Comparison of ENCODE assay signal across 9 cellular contexts in genomic region chr7:76054129-76055120, GRCh38. TPM values are rescaled to one million over a fixed set of nuclear protein-coding genes. Genes with fewer than 3 reads are reported as not detected.
DNase-seq lines count a peak whose midpoint lies in the region; ATAC-seq, FAIRE-seq and TF ChIP-seq lines count a peak whose summit lies in the region.
"Had no signal": no experiment of that assay in that cellular context is flagged by ENCODE, and none has a peak within 500 bp of the region (broad histone marks: within the 10 kb centered on the region; RNA-seq: fewer than 3 reads in every experiment).

No MANE protein-coding gene starts in this region.

- H3K79me1 ChIP-seq in H1 (ENCODE audit: low read depth, low read length) = peaks cover 8% of the 10 kb centered on the region

- H2BK5ac ChIP-seq in H1 (ENCODE audit: low read depth, low read length) = no peak overlapping the region

- no peak overlapping the region for H3K23ac ChIP-seq in H1 (ENCODE audit: insufficient read length)

- FAIRE-seq in GM12892 (lab: Jason Lieb, UNC) = no peak
- no peak for FAIRE-seq in H1 (lab: Jason Lieb, UNC)

- ATAC-seq in GM21390 (IDR thresholded peaks at IDR 0.05; ENCODE audit: unreplicated experiment) = no peak
- ATAC-seq in GM21825 (IDR thresholded peaks at IDR 0.05; ENCODE audit: unreplicated experiment) = no peak
- no peak for ATAC-seq in GM19023 (IDR thresholded peaks at IDR 0.05; ENCODE audit: unreplicated experiment)

- no peaks in the 10 kb centered on the region for H3K9me2 ChIP-seq in neural cell (ENCODE audit: insufficient read depth, low read length)

- H3K27ac ChIP-seq in H1 (ENCODE audit: low read depth, low read length) (peak overlapping the region; percentile 29; the same call in 1 of the 2 replicates), neural cell (ENCODE audit: low read length) (peak overlapping the region; percentile 77)

- no peak overlapping the region for H3K18ac ChIP-seq in H1 (ENCODE audit: extremely low read depth, low read length)

- CTCF ChIA-PET in H1 (lab: Charles Lee; ENCODE audit: partially characterized antibody) = interaction anchor here (0.7 to 3.6 kb wide), 8 partner anchors 15 to 127 kb away, joined by 3 to 15 read pairs (median 4); no protein-coding TSS in a partner anchor

- H3K36me3 ChIP-seq in H1 (ENCODE audit: control insufficient read depth in 2 of 4, insufficient read depth in 4 of 4, low read length in 3 of 4) = peaks cover 23 to 55% (median 35%) of the 10 kb centered on the region in 4 experiments
- no peaks in the 10 kb centered on the region for H3K36me3 ChIP-seq in neural cell (ENCODE audit: insufficient read depth, low read length)

- no peak overlapping the region for H2BK20ac ChIP-seq in H1 (ENCODE audit: low read length)

- no peak overlapping the region for H3K56ac ChIP-seq in H1 (replicated peaks; ENCODE audit: insufficient read length, low read depth, low read length)

- H3K4me2 ChIP-seq in H1 (ENCODE audit: insufficient read depth in 1 of 2, low read depth in 2 of 2, low read length in 2 of 2) (no peak overlapping the region), neural cell (ENCODE audit: low read length) (peak overlapping the region; percentile 27)

- H3K9me3 ChIP-seq in H1 (ENCODE audit: insufficient read depth in 2 of 2, low read depth in 1 of 2, low read length in 1 of 2) (no peaks in the 10 kb centered on the region), neural cell (ENCODE audit: low read length) (no peaks in the 10 kb centered on the region)

- H3K9ac ChIP-seq in H1 (replicated peaks in 1 of 4; ENCODE audit: extremely low read depth in 1 of 4, low read depth in 3 of 4, low read length in 3 of 4) (no peak overlapping the region; a peak in 1 of 7 replicates), neural cell (ENCODE audit: low read length) (peak overlapping the region; percentile 39)

- no peak overlapping the region for H2BK15ac ChIP-seq in H1 (ENCODE audit: low read length)

- TF ChIP-seq POLR2A in GM12892 (IDR thresholded peaks at IDR 0.05; ENCODE audit: low read depth, low read length) (peak; percentile 32; the same call in 1 of the 2 replicates), H1 (IDR thresholded peaks at IDR 0.05; ENCODE audit: control extremely low read depth in 1 of 2, low read depth in 2 of 2, low read length in 2 of 2) (no peak)

- H3K4ac ChIP-seq in H1 (replicated peaks; ENCODE audit: insufficient read length, low read depth, low read length) = no peak overlapping the region

- WGBS in H1 (ENCODE audit: extremely low coverage in 1 of 2, insufficient coverage in 1 of 2, insufficient read length in 1 of 2, insufficient replicate concordance in 2 of 2, low coverage in 1 of 2, low lambda C conversion rate in 2 of 2, missing lambda C conversion rate in 1 of 2), 2 experiments = 94% methylated on average over 18 of the region's 18 CpGs; no CpG with 5 or more reads in 1 of the 2 experiments

- DNase-seq in GM12892 (ENCODE audit: insufficient read length) (no peak), NCI-H2171 treated with DMSO at 0.1 percent for 48 hours (lab: John Stamatoyannopoulos, UW) (peak; percentile 81), H1 (ENCODE audit: low read depth in 1 of 2, low spot score in 2 of 2) (no peak)
- no peak for DNase-seq in activated CD4-positive, CD25-positive, alpha-beta regulatory T cell (lab: John Stamatoyannopoulos, UW)
- DNase-seq: NCI-H446 treated with DMSO at 0.1 percent for 48 hours had no signal

- peaks cover 0 to under 1% (median 0%) of the 10 kb centered on the region in 4 experiments; a peak in 4 of 7 replicates for H3K4me1 ChIP-seq in H1 (replicated peaks in 1 of 4; ENCODE audit: control insufficient read depth in 3 of 4, insufficient read depth in 4 of 4, low read length in 3 of 4)

- H4K8ac ChIP-seq in H1 (ENCODE audit: extremely low read depth, insufficient read depth, low read length) = no peak overlapping the region

- H3F3A ChIP-seq in neural cell (ENCODE audit: insufficient read depth, low read length, poor library complexity, severe bottlenecking) = no peaks in the 10 kb centered on the region

- H4K91ac ChIP-seq in H1 (replicated peaks; ENCODE audit: insufficient read length, low read length) = no peak overlapping the region

- H3K27me3 ChIP-seq in H1 (replicated peaks in 1 of 4; ENCODE audit: control insufficient read depth in 3 of 4, extremely low read depth in 1 of 4, insufficient read depth in 3 of 4, low read length in 3 of 4) (no peaks in the 10 kb centered on the region), neural cell (ENCODE audit: insufficient read depth, low read depth, low read length) (no peaks in the 10 kb centered on the region)

- H2AFZ ChIP-seq in H1 (ENCODE audit: low read length) = no peak overlapping the region
- no peak overlapping the region for H2AFZ ChIP-seq in neural cell (ENCODE audit: low read depth, low read length)

- H3K79me2 ChIP-seq in H1 (ENCODE audit: control insufficient read depth in 1 of 2, insufficient read depth in 2 of 2, low read length in 2 of 2) = peaks cover 7 to 65% of the 10 kb centered on the region in 2 experiments
- peaks cover 12% of the 10 kb centered on the region for H3K79me2 ChIP-seq in neural cell (replicated peaks; ENCODE audit: insufficient read depth, low read length)

- no peak overlapping the region for H2AK5ac ChIP-seq in H1 (ENCODE audit: low read depth, low read length)

- no peak overlapping the region for H3K14ac ChIP-seq in H1 (ENCODE audit: insufficient read length)

- TF ChIP-seq RAD21 in H1 (IDR thresholded peaks at IDR 0.05 in 1 of 2, conservative IDR thresholded peaks at IDR 0.05 in 1 of 2; ENCODE audit: low read depth in 2 of 2, low read length in 2 of 2) (no peak), neural cell (conservative IDR thresholded peaks at IDR 0.05) (peak; percentile 15)

- no peaks in the 10 kb centered on the region for H3K23me2 ChIP-seq in H1 (ENCODE audit: low read depth, low read length)

- no peak overlapping the region for H3K4me3 ChIP-seq in H1 (ENCODE audit: extremely low read depth in 1 of 4, insufficient read depth in 2 of 4, low read depth in 3 of 4, low read length in 4 of 4)
- H3K4me3 ChIP-seq in neural cell (ENCODE audit: low read length) = peak overlapping the region; percentile 50

- TF ChIP-seq EP300 in H1 (IDR thresholded peaks at IDR 0.05; ENCODE audit: borderline replicate concordance in 1 of 2, low read depth in 2 of 2, low read length in 2 of 2) = no peak
- TF ChIP-seq EP300 in neural cell (conservative IDR thresholded peaks at IDR 0.05; ENCODE audit: poor library complexity, severe bottlenecking) = peak; percentile 30

- H4K20me1 ChIP-seq in H1 (replicated peaks in 1 of 2; ENCODE audit: control insufficient read depth in 1 of 2, insufficient read depth in 2 of 2, low read length in 2 of 2) (peaks cover 13 to 22% of the 10 kb centered on the region in 2 experiments), neural cell (ENCODE audit: insufficient read depth) (no peaks in the 10 kb centered on the region)

- H2BK12ac ChIP-seq in H1 (ENCODE audit: low read depth, low read length) = no peak overlapping the region

- no peak overlapping the region for H4K5ac ChIP-seq in H1 (ENCODE audit: insufficient read length, low read depth, low read length)

- POLR2A ChIA-PET in H1 (lab: Charles Lee; ENCODE audit: partially characterized antibody) = interaction anchor here (1.1 to 15.6 kb wide), 5 partner anchors 9 to 237 kb away, joined by 3 to 127 read pairs (median 4); no protein-coding TSS in a partner anchor

- no peak overlapping the region for H2BK120ac ChIP-seq in H1 (replicated peaks; ENCODE audit: low read depth, low read length)

- TF ChIP-seq CTCF in H1 (IDR thresholded peaks at IDR 0.05; ENCODE audit: control extremely low read depth in 1 of 3, insufficient read depth in 1 of 3, low read depth in 1 of 3, low read length in 3 of 3) = no peak
- no peak for TF ChIP-seq CTCF in neural cell (IDR thresholded peaks at IDR 0.05; ENCODE audit: poor library complexity, severe bottlenecking)

TF ChIP-seq in H1, 55 proteins besides CTCF, POLR2A, EP300 and RAD21:
- TF ChIP-seq GABPA (IDR thresholded peaks at IDR 0.05; ENCODE audit: borderline replicate concordance, insufficient read depth, low read length) = no peak
- TF ChIP-seq CEBPB (IDR thresholded peaks at IDR 0.05; ENCODE audit: low read depth, low read length) = peak; percentile 79
- no peak for TF ChIP-seq MAFK (IDR thresholded peaks at IDR 0.05; ENCODE audit: low read depth, low read length)
- no peak for TF ChIP-seq CREB1 (IDR thresholded peaks at IDR 0.05)

TF ChIP-seq in neural cell, 6 proteins besides CTCF, POLR2A, EP300 and RAD21:
- TF ChIP-seq POLR2AphosphoS5 (IDR thresholded peaks at IDR 0.05) (peak; percentile 41), SMC3 (conservative IDR thresholded peaks at IDR 0.05; ENCODE audit: poor library complexity) (no peak), MXI1 (conservative IDR thresholded peaks at IDR 0.05; ENCODE audit: poor library complexity, severe bottlenecking) (peak; percentile 34), EZH2 (IDR thresholded peaks at IDR 0.05; ENCODE audit: borderline replicate concordance, insufficient read depth, low read length, poor library complexity, severe bottlenecking) (no peak)

RNA-seq across cellular contexts. Expression of gene MDH2, which starts 6.5 kb away (rescaled TPM):
- 126 TPM for polyA plus RNA-seq in GM12892 (2012; ENCODE audit: missing spikeins)
- 254 TPM in 2 replicates for total RNA-seq in H1 (2021; fragmentation: NEBNext Ultra II Directional; extraction: Animal tissue kit (Norgen Biotek cat#: 25700))
- 203 and 258 TPM in 2 replicates for polyA plus RNA-seq in H1 (2011; rRNA removed)
- polyA plus RNA-seq in H1 (2011; cell fraction: cytosol; rRNA removed) = 115 TPM
- polyA plus RNA-seq in H1 (2011; cell fraction: nucleus; rRNA removed) = 220 TPM
- 202 to 301 TPM (median 265 TPM) in 4 replicates for polyA plus RNA-seq in H1 (2012, experiment 1 of 2)
- polyA plus RNA-seq in H1 (2012, experiment 2 of 2) = 248 TPM
- 314 TPM for polyA plus RNA-seq in H1 (2013, experiment 1 of 2)
- polyA plus RNA-seq in H1 (2013, experiment 2 of 2) = 278 TPM
- 107 and 122 TPM in 2 replicates for polyA minus RNA-seq in H1 (2011; rRNA and poly(A)+ RNA removed)
- 166 TPM for polyA minus RNA-seq in H1 (2011; cell fraction: cytosol; rRNA and poly(A)+ RNA removed)
- 98.6 TPM for polyA minus RNA-seq in H1 (2011; cell fraction: nucleus; rRNA and poly(A)+ RNA removed)
- polyA plus RNA-seq in neural cell = 55.3 and 60.5 TPM in 2 replicates
- 52.3 and 56.0 TPM in 2 replicates for polyA minus RNA-seq in neural cell

RNA-seq across cellular contexts. Expression of gene STYXL1, which starts 6.6 kb away (rescaled TPM):
- 56.5 TPM for polyA plus RNA-seq in GM12892 (2012; ENCODE audit: missing spikeins)
- 26.4 and 32.3 TPM in 2 replicates for total RNA-seq in H1 (2021; fragmentation: NEBNext Ultra II Directional; extraction: Animal tissue kit (Norgen Biotek cat#: 25700))
- polyA plus RNA-seq in H1 (2011; rRNA removed) (53.2 and 53.9 TPM in 2 replicates), neural cell (59.9 and 62.0 TPM in 2 replicates)
- polyA plus RNA-seq in H1 (2011; cell fraction: cytosol; rRNA removed) = 54.7 TPM
- 36.4 TPM for polyA plus RNA-seq in H1 (2011; cell fraction: nucleus; rRNA removed)
- 26.4 to 38.5 TPM (median 31.3 TPM) in 4 replicates for polyA plus RNA-seq in H1 (2012, experiment 1 of 2)
- polyA plus RNA-seq in H1 (2012, experiment 2 of 2) = 37.5 TPM
- 23.7 TPM for polyA plus RNA-seq in H1 (2013, experiment 1 of 2)
- polyA plus RNA-seq in H1 (2013, experiment 2 of 2) = 25.8 TPM
- polyA minus RNA-seq in H1 (2011; rRNA and poly(A)+ RNA removed) = 25.3 and 27.0 TPM in 2 replicates
- polyA minus RNA-seq in H1 (2011; cell fraction: cytosol; rRNA and poly(A)+ RNA removed) = 10.8 TPM
- polyA minus RNA-seq in H1 (2011; cell fraction: nucleus; rRNA and poly(A)+ RNA removed) = 19.6 TPM
- polyA minus RNA-seq in neural cell = 18.3 and 28.4 TPM in 2 replicates
